In genomic region chr3:148748323-148748722, GRCh38 we compare ENCODE assay signal across 19 cellular contexts. TPM values are rescaled to one million over a fixed set of nuclear protein-coding genes. Genes with fewer than 3 reads are reported as not detected.
"Had no signal": no experiment of that assay in that cellular context is flagged by ENCODE, and none has a peak within 500 bp of the region (broad histone marks: within the 10 kb centered on the region; RNA-seq: fewer than 3 reads in every experiment).

No MANE protein-coding gene starts in this region.

- ATAC-seq: esophagus mucosa, left lobe of liver, pancreas had no signal

- H3K4me3 ChIP-seq: breast epithelium, neural progenitor cell, pancreas, stomach had no signal

- DNase-seq: activated CD4-positive, alpha-beta memory T cell treated with anti-CD3 and anti-CD28 coated beads for 36 hours; activated CD4-positive, alpha-beta T cell treated with anti-CD3 and anti-CD28 coated beads for 1 hour; activated gamma-delta T cell; activated naive CD8-positive, alpha-beta T cell treated with anti-CD3 and anti-CD28 coated beads, Interleukin-2, amount 10 ng/mL, durations not matched to agents 7 days and 5 days; activated T-cell treated with anti-CD3 and anti-CD28 coated beads, Interleukin-2, amount 50 U/mL, for 48 hours; aorta; endodermal cell; foreskin fibroblast; islet precursor cell; pancreas; retina; stimulated activated CD4-positive, alpha-beta T cell treated with anti-CD3 and anti-CD28 coated beads, Interleukin-15, amount 100 ng/mL, for 24 hours; stimulated activated CD4-positive, alpha-beta T cell treated with anti-CD3 and anti-CD28 coated beads, Interleukin-4, amount 100 ng/mL, for 4 hours; stomach had no signal

- H3K9ac ChIP-seq: neural progenitor cell had no signal

- H3K9me3 ChIP-seq: breast epithelium, pancreas, stomach had no signal

- H3K4me2 ChIP-seq: neural progenitor cell had no signal

- H3K27me3 ChIP-seq: breast epithelium, neural progenitor cell, pancreas, stomach had no signal

- H3K4me1 ChIP-seq: breast epithelium, neural progenitor cell, pancreas, stomach had no signal

- H2AFZ ChIP-seq: neural progenitor cell had no signal

- H3K36me3 ChIP-seq: breast epithelium, neural progenitor cell, pancreas, stomach had no signal

- H3K27ac ChIP-seq: breast epithelium, neural progenitor cell, pancreas, stomach had no signal

RNA-seq across cellular contexts. Expression of gene AGTR1, which starts 50.6 kb away (rescaled TPM):
- total RNA-seq: activated CD4-positive, alpha-beta memory T cell treated with anti-CD3 and anti-CD28 coated beads for 36 hours; activated naive CD8-positive, alpha-beta T cell treated with anti-CD3 and anti-CD28 coated beads, Interleukin-2, amount 10 ng/mL, durations not matched to agents 7 days and 5 days; dermis microvascular lymphatic vessel endothelial cell had no signal
